In the genomic region with DNA sequence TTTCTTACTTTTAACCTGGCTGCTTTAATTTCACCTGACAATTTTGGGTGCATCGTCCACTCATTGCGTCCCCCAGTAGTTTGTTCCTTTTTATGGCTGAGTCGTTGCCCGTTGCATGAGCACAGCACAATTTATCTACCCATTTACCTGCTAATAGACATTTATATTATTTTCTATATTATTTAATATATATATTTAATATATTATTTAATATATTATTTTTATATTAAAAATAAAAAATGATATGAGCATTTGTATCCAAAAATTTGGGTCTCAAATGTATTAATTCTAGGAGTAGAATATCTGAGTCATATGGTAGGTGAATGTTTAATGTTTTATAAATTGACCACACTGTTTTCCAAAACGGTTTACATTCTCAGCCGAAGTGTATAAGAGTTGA, we compare ENCODE assay signal across 34 cellular contexts.
"Had no signal": no experiment of that assay in that cellular context is flagged by ENCODE, and none has a peak within 500 bp of the region (broad histone marks: within the 10 kb centered on the region; RNA-seq: fewer than 3 reads in every experiment).

No MANE protein-coding gene starts in this region.

- H3K9me3 ChIP-seq: MG63 had no signal

- DNase-seq: Karpas-422, Kasumi-1, MG63, MM.1S, MV-4-11, NCI-H1048, NCI-H1092, NCI-H1092 treated with DMSO at 0.1 percent for 48 hours, NCI-H1105, NCI-H1105 treated with DMSO at 0.1 percent for 48 hours, NCI-H1417, NCI-H1417 treated with DMSO at 0.1 percent for 48 hours, NCI-H1436, NCI-H1436 treated with DMSO at 0.1 percent for 48 hours, NCI-H146, NCI-H1694, NCI-H1694 treated with DMSO at 0.1 percent for 48 hours, NCI-H187, NCI-H187 treated with DMSO at 0.1 percent for 48 hours, NCI-H1930, NCI-H2029, NCI-H2029 treated with DMSO at 0.1 percent for 48 hours, NCI-H2081, NCI-H2081 treated with DMSO at 0.1 percent for 48 hours, NCI-H2107, NCI-H2171, NCI-H2171 treated with DMSO at 0.1 percent for 48 hours, NCI-H2227 treated with DMSO at 0.1 percent for 48 hours, NCI-H226, NCI-H345, NCI-H446, NCI-H446 treated with DMSO at 0.1 percent for 48 hours, NCI-H510A, NCI-H510A treated with DMSO at 0.1 percent for 48 hours had no signal

- H3K27me3 ChIP-seq: MG63 had no signal

- H3K36me3 ChIP-seq: MG63 had no signal

- H3K4me3 ChIP-seq: MG63 had no signal
